ENCODE assay signal across 10 cellular contexts in genomic region chr6:3208775-3209113, GRCh38. TPM values are rescaled to one million over a fixed set of nuclear protein-coding genes. Genes with fewer than 3 reads are reported as not detected.
A peak's percentile ranks its signal among the peaks of the same experiment; 100 is the strongest.
DNase-seq lines count a peak whose midpoint lies in the region; ATAC-seq, FAIRE-seq and TF ChIP-seq lines count a peak whose summit lies in the region.
"Had no signal": no experiment of that assay in that cellular context is flagged by ENCODE, and none has a peak within 500 bp of the region (broad histone marks: within the 10 kb centered on the region; RNA-seq: fewer than 3 reads in every experiment).

No MANE protein-coding gene starts in this region.

- no peaks in the 10 kb centered on the region for H3K36me3 Mint-ChIP-seq in activated T-helper 17 cell treated with anti-CD3 and anti-CD28 coated beads, Interleukin-2, amount 50 U/mL, for 72 hours (ENCODE audit: low read depth)

- no peak overlapping the region; the same call in 1 of the 2 replicates for H3K9ac ChIP-seq in HepG2 (ENCODE audit: insufficient read depth, low read depth, low read length)
- H3K9ac ChIP-seq in iPS-15b (ENCODE audit: low read depth, low read length) = no peak overlapping the region
- no peak overlapping the region for H3K9ac ChIP-seq in Karpas-422 (ENCODE audit: low read length)

- intact Hi-C loops in HepG2 (cut with micrococcal nuclease; ENCODE audit: unreplicated experiment) (loop anchor here (2.0 to 5.0 kb wide), 3 partner anchors 14 to 46 kb away; no protein-coding TSS in a partner anchor), right lobe of liver (cut with DNase I) (no loop called here), vagina (cut with DNase I) (no loop called here), aorta (cut with DNase I) (loop anchor here (2.0 to 5.0 kb wide), 3 partner anchors 41 to 52 kb away; partner anchors contain the start of gene TUBB2A (in 1 of the 2))

- ATAC-seq in HepG2 (no peak), right lobe of liver (no peak), aorta (ENCODE audit: low FRiP score) (no peak), GM21723 (IDR thresholded peaks at IDR 0.05; ENCODE audit: unreplicated experiment) (no peak)
- ATAC-seq in activated T-helper 17 cell treated with anti-CD3 and anti-CD28 coated beads, Interleukin-2, amount 50 U/mL, for 72 hours (replicated peaks) = no peak

- H3K27me3 ChIP-seq in HepG2 (ENCODE audit: control insufficient read depth in 1 of 2, insufficient read depth in 2 of 2, low read length in 2 of 2) (peaks cover 9 to 65% of the 10 kb centered on the region in 2 experiments; a peak in 4 of 5 replicates), right lobe of liver (no peaks in the 10 kb centered on the region), iPS-15b (ENCODE audit: control insufficient read depth, insufficient read depth, low read length) (no peaks in the 10 kb centered on the region), vagina (no peaks in the 10 kb centered on the region), Karpas-422 (ENCODE audit: low read length) (no peaks in the 10 kb centered on the region), aorta (ENCODE audit: control insufficient read depth in 1 of 2, insufficient read depth in 2 of 2, low read length in 1 of 2) (no peaks in the 10 kb centered on the region)
- H3K27me3 ChIP-seq: colonic mucosa had no signal

- DNase-seq in HepG2 (ENCODE audit: low spot score) (no peak), right lobe of liver (no peak), vagina (ENCODE audit: extremely low spot score in 2 of 2) (no peak), Karpas-422 (no peak), aorta (no peak)

- no peak for FAIRE-seq in HepG2 (lab: Jason Lieb, UNC)

- in situ Hi-C loops in HepG2 (cut with HindIII; ENCODE audit: extremely low pct_ligation_motif_present, low pct_unique_long_range_greater_than_20kb) = no loop called here

- H3K4me1 Mint-ChIP-seq in activated T-helper 17 cell treated with anti-CD3 and anti-CD28 coated beads, Interleukin-2, amount 50 U/mL, for 72 hours = peaks cover 26% of the 10 kb centered on the region

- TF ChIP-seq RAD21 in HepG2 (CRISPR knock-in tag; IDR thresholded peaks at IDR 0.05) = no peak

- H4K20me1 ChIP-seq in HepG2 (ENCODE audit: insufficient read depth, low read length) (no peaks in the 10 kb centered on the region), Karpas-422 (ENCODE audit: insufficient read depth, low read depth, low read length) (no peaks in the 10 kb centered on the region)

- peaks cover 23% of the 10 kb centered on the region for H3K4me1 ChIP-seq in HepG2 (ENCODE audit: insufficient read depth, low read length)
- no peaks in the 10 kb centered on the region for H3K4me1 ChIP-seq in right lobe of liver
- H3K4me1 ChIP-seq in iPS-15b (ENCODE audit: control insufficient read depth, insufficient read depth, low read length) = peaks cover 15% of the 10 kb centered on the region
- H3K4me1 ChIP-seq in vagina = peaks cover 29% of the 10 kb centered on the region
- peaks cover 7% of the 10 kb centered on the region for H3K4me1 ChIP-seq in Karpas-422 (ENCODE audit: low read length)
- peaks cover 0 to 2% of the 10 kb centered on the region in 2 donors for H3K4me1 ChIP-seq in aorta (ENCODE audit: control insufficient read depth in 1 of 2, insufficient read depth in 2 of 2, low read length in 2 of 2)
- H3K4me1 ChIP-seq: colonic mucosa had no signal

- H3K4me2 ChIP-seq in HepG2 (ENCODE audit: low read depth, low read length) (peak overlapping the region; percentile 61), Karpas-422 (ENCODE audit: low read depth, low read length, poor library complexity, severe bottlenecking) (no peak overlapping the region)

- CTCF ChIA-PET in HepG2 (lab: Yijun Ruan, JAX; ENCODE audit: low intra/inter-chr PET ratio, low total read pairs) = no interaction called here

- no TSS peak for BruUV-seq in HepG2 (replicated peaks; lab: Mats Ljungman, UMichigan)

- H3K79me2 ChIP-seq in HepG2 (ENCODE audit: insufficient read depth, low read length) (no peaks in the 10 kb centered on the region), Karpas-422 (ENCODE audit: low read length) (no peaks in the 10 kb centered on the region)

- peak overlapping the region in 2 of 3 experiments; percentile 3 to 35; a peak in 4 of 6 replicates for H3K4me3 ChIP-seq in HepG2 (replicated peaks in 1 of 3; ENCODE audit: insufficient read depth in 1 of 3, low read depth in 2 of 3, low read length in 3 of 3)
- H3K4me3 ChIP-seq in right lobe of liver = no peak overlapping the region
- peak overlapping the region; percentile 19 for H3K4me3 ChIP-seq in iPS-15b (ENCODE audit: low read depth, low read length)
- H3K4me3 ChIP-seq in vagina = no peak overlapping the region
- H3K4me3 ChIP-seq in Karpas-422 (ENCODE audit: low read length) = no peak overlapping the region
- H3K4me3 ChIP-seq in aorta (ENCODE audit: low read length in 2 of 2) = no peak overlapping the region
- H3K4me3 ChIP-seq: colonic mucosa had no signal

- no peak for TF ChIP-seq POLR2A in HepG2 (IDR thresholded peaks at IDR 0.05; ENCODE audit: insufficient read depth in 1 of 2, low read depth in 2 of 2, low read length in 2 of 2)
- TF ChIP-seq POLR2A in right lobe of liver (IDR thresholded peaks at IDR 0.05) = no peak
- TF ChIP-seq POLR2A in vagina (IDR thresholded peaks at IDR 0.05) = no peak

- no peak overlapping the region for H3K27ac ChIP-seq in HepG2 (ENCODE audit: extremely low read length, insufficient read depth, low read length)
- H3K27ac ChIP-seq in right lobe of liver = no peak overlapping the region
- H3K27ac ChIP-seq in vagina = peak overlapping the region; percentile 75
- no peak overlapping the region for H3K27ac ChIP-seq in Karpas-422 (ENCODE audit: low read length)
- H3K27ac ChIP-seq in aorta (ENCODE audit: low read depth in 1 of 2, low read length in 2 of 2) = peak overlapping the region in 1 of 2 donors; percentile 21
- H3K27ac ChIP-seq: colonic mucosa had no signal

- peaks cover 5% of the 10 kb centered on the region for H3K9me3 Mint-ChIP-seq in activated T-helper 17 cell treated with anti-CD3 and anti-CD28 coated beads, Interleukin-2, amount 50 U/mL, for 72 hours

- no peak for TF ChIP-seq EP300 in HepG2 (IDR thresholded peaks at IDR 0.05; ENCODE audit: low read depth in 2 of 2, low read length in 2 of 2)
- no peak for TF ChIP-seq EP300 in HepG2 (CRISPR knock-in tag; IDR thresholded peaks at IDR 0.05; ENCODE audit: borderline replicate concordance)

- H3K27me3 Mint-ChIP-seq in activated T-helper 17 cell treated with anti-CD3 and anti-CD28 coated beads, Interleukin-2, amount 50 U/mL, for 72 hours = peaks cover 11% of the 10 kb centered on the region

- peak overlapping the region; percentile 72 for H3K27ac Mint-ChIP-seq in activated T-helper 17 cell treated with anti-CD3 and anti-CD28 coated beads, Interleukin-2, amount 50 U/mL, for 72 hours

- 32% methylated on average over 1 of the region's 1 CpG for WGBS in HepG2 (ENCODE audit: low lambda C conversion rate)
- WGBS in right lobe of liver (ENCODE audit: insufficient coverage, low coverage, low lambda C conversion rate, missing lambda C conversion rate) = 83% methylated on average over 1 of the region's 1 CpG
- 60 to 100% methylated on average over 1 of the region's 1 CpG for WGBS in aorta, 2 donors

- TF ChIP-seq CTCF in HepG2 (CRISPR knock-in tag; IDR thresholded peaks at IDR 0.05) (no peak), right lobe of liver (IDR thresholded peaks at IDR 0.05) (no peak), vagina (IDR thresholded peaks at IDR 0.05) (no peak)

- H3K4me3 Mint-ChIP-seq in activated T-helper 17 cell treated with anti-CD3 and anti-CD28 coated beads, Interleukin-2, amount 50 U/mL, for 72 hours = peak overlapping the region; percentile 67
- H3K4me3 Mint-ChIP-seq: neural crest cell had no signal

- no peaks in the 10 kb centered on the region for H3K9me2 ChIP-seq in Karpas-422 (replicated peaks; ENCODE audit: insufficient read depth, low read length)

- H3K9me3 ChIP-seq in HepG2 (ENCODE audit: low read length) = no peaks in the 10 kb centered on the region
- H3K9me3 ChIP-seq in right lobe of liver = no peaks in the 10 kb centered on the region
- H3K9me3 ChIP-seq in iPS-15b (ENCODE audit: control insufficient read depth, insufficient read depth, low read length) = no peaks in the 10 kb centered on the region
- H3K9me3 ChIP-seq in vagina = no peaks in the 10 kb centered on the region
- H3K9me3 ChIP-seq in Karpas-422 (ENCODE audit: low read length) = no peaks in the 10 kb centered on the region
- peaks cover 2% of the 10 kb centered on the region for H3K9me3 ChIP-seq in aorta (ENCODE audit: control insufficient read depth, low read length)
- H3K9me3 ChIP-seq: colonic mucosa had no signal

- H3K36me3 ChIP-seq in HepG2 (replicated peaks in 1 of 2; ENCODE audit: control insufficient read depth in 1 of 2, insufficient read depth in 2 of 2, low read length in 2 of 2) (no peaks in the 10 kb centered on the region), right lobe of liver (no peaks in the 10 kb centered on the region), iPS-15b (ENCODE audit: control insufficient read depth, insufficient read depth, low read length) (no peaks in the 10 kb centered on the region), vagina (no peaks in the 10 kb centered on the region), Karpas-422 (ENCODE audit: insufficient read depth, low read length) (no peaks in the 10 kb centered on the region), aorta (ENCODE audit: control insufficient read depth in 1 of 2, insufficient read depth in 2 of 2, low read length in 1 of 2) (no peaks in the 10 kb centered on the region)
- H3K36me3 ChIP-seq: colonic mucosa had no signal

- H2AFZ ChIP-seq in HepG2 (ENCODE audit: low read length) (no peak overlapping the region), Karpas-422 (ENCODE audit: low read length) (no peak overlapping the region)

- POLR2A ChIA-PET in HepG2 (lab: Yijun Ruan, JAX) = interaction anchor here (0.9 to 1.9 kb wide), 11 partner anchors 12 to 90 kb away, joined by 3 to 15 read pairs (median 7); partner anchors contain the start of genes BPHL, PSMG4 and TUBB2A

RNA-seq across cellular contexts. Expression of gene TUBB2B, which starts 18.7 kb away (rescaled TPM):
- 9.3 and 10.3 TPM in 2 replicates for total RNA-seq in HepG2 (2016; rRNA removed; fragmentation: Illumina TruSeq; extraction: Trizol)
- total RNA-seq in HepG2 (2016; cell fraction: cytosol; rRNA removed; fragmentation: Illumina TruSeq; extraction: Trizol; ENCODE audit: low read depth) = 4.4 and 4.7 TPM in 2 replicates
- 7.4 and 10.0 TPM in 2 replicates for total RNA-seq in HepG2 (2016; cell fraction: insoluble cytoplasmic fraction; rRNA removed; fragmentation: Illumina TruSeq; extraction: Trizol)
- total RNA-seq in HepG2 (2016; cell fraction: membrane; rRNA removed; fragmentation: Illumina TruSeq; extraction: Trizol) = 7.0 TPM in 2 replicates
- total RNA-seq in HepG2 (2016; cell fraction: nucleus; rRNA removed; fragmentation: Illumina TruSeq; extraction: Trizol) = 4.2 TPM in 2 replicates
- polyA plus RNA-seq in HepG2 (2011; rRNA removed) = 23.6 and 39.5 TPM in 2 replicates
- polyA plus RNA-seq in HepG2 (2011; cell fraction: cytosol; rRNA removed) = 33.6 and 35.1 TPM in 2 replicates
- polyA plus RNA-seq in HepG2 (2011; cell fraction: nucleus; rRNA removed) = 20.7 and 31.9 TPM in 2 replicates
- 18.7 and 50.4 TPM in 2 replicates for polyA plus RNA-seq in HepG2 (2012)
- polyA plus RNA-seq in HepG2 (2016; cell fraction: cytosol; fragmentation: Illumina TruSeq; extraction: Trizol; ENCODE audit: low read depth) = 3.0 and 3.6 TPM in 2 replicates
- 8.6 and 11.7 TPM in 2 replicates for polyA plus RNA-seq in HepG2 (2016; cell fraction: insoluble cytoplasmic fraction; fragmentation: Illumina TruSeq; extraction: Trizol; ENCODE audit: low read depth)
- polyA plus RNA-seq in HepG2 (2016; cell fraction: membrane; fragmentation: Illumina TruSeq; extraction: Trizol; ENCODE audit: low read depth) = 4.9 and 7.1 TPM in 2 replicates
- polyA plus RNA-seq in HepG2 (2016; cell fraction: nucleus; fragmentation: Illumina TruSeq; extraction: Trizol; ENCODE audit: insufficient read depth, low read depth) = 6.5 and 6.8 TPM in 2 replicates
- polyA minus RNA-seq in HepG2 (2011; rRNA and poly(A)+ RNA removed; ENCODE audit: low replicate concordance) = 39.5 TPM in 1 of 2 replicates, not detected in the other
- polyA minus RNA-seq in HepG2 (2011; cell fraction: cytosol; rRNA and poly(A)+ RNA removed) = 20.2 and 27.6 TPM in 2 replicates
- 4.5 and 11.2 TPM in 2 replicates for polyA minus RNA-seq in HepG2 (2011; cell fraction: nucleus; rRNA and poly(A)+ RNA removed)
- 1 to 10 TPM; 1.0 to 3.9 (median 2.5) TPM for total RNA-seq in right lobe of liver
- under 1 TPM in 1 of 2 donors, not detected in 1; 0.35 TPM for total RNA-seq in activated T-helper 17 cell treated with anti-CD3 and anti-CD28 coated beads, Interleukin-2, amount 50 U/mL, for 72 hours
- total RNA-seq in vagina = 6.9 TPM
- total RNA-seq in Karpas-422 (2014; rRNA removed; shearing (Covaris generic); ENCODE audit: low replicate concordance) = 0.34 TPM in 1 of 2 replicates, not detected in the other
- 1 to 10 TPM; 5.6 to 6.3 TPM for total RNA-seq in aorta
- polyA plus RNA-seq in aorta = 1 to 10 TPM; 2.8 to 4.3 TPM

RNA-seq across cellular contexts. Expression of gene PSMG4, which starts 50.0 kb away (rescaled TPM):
- total RNA-seq in HepG2 (2016; rRNA removed; fragmentation: Illumina TruSeq; extraction: Trizol) (24.5 and 32.8 TPM in 2 replicates), right lobe of liver (10 to 100 TPM in 5 of 6 experiments, 1 to 10 TPM in 1; 9.4 to 15.4 (median 11.0) TPM), vagina (25.0 TPM), aorta (10 to 100 TPM; 12.0 to 24.3 TPM)
- total RNA-seq in HepG2 (2016; cell fraction: cytosol; rRNA removed; fragmentation: Illumina TruSeq; extraction: Trizol; ENCODE audit: low read depth) = 43.3 and 56.1 TPM in 2 replicates
- 26.0 and 30.5 TPM in 2 replicates for total RNA-seq in HepG2 (2016; cell fraction: insoluble cytoplasmic fraction; rRNA removed; fragmentation: Illumina TruSeq; extraction: Trizol)
- 33.3 and 46.1 TPM in 2 replicates for total RNA-seq in HepG2 (2016; cell fraction: membrane; rRNA removed; fragmentation: Illumina TruSeq; extraction: Trizol)
- total RNA-seq in HepG2 (2016; cell fraction: nucleus; rRNA removed; fragmentation: Illumina TruSeq; extraction: Trizol) = 22.5 and 24.0 TPM in 2 replicates
- polyA plus RNA-seq in HepG2 (2011; rRNA removed) (28.5 and 32.8 TPM in 2 replicates), aorta (10 to 100 TPM; 27.7 to 38.2 TPM)
- polyA plus RNA-seq in HepG2 (2011; cell fraction: cytosol; rRNA removed) = 24.5 and 48.7 TPM in 2 replicates
- 39.7 and 47.3 TPM in 2 replicates for polyA plus RNA-seq in HepG2 (2011; cell fraction: nucleus; rRNA removed)
- polyA plus RNA-seq in HepG2 (2012) = 24.7 TPM in 2 replicates
- 40.0 and 56.6 TPM in 2 replicates for polyA plus RNA-seq in HepG2 (2016; cell fraction: cytosol; fragmentation: Illumina TruSeq; extraction: Trizol; ENCODE audit: low read depth)
- 25.9 and 30.2 TPM in 2 replicates for polyA plus RNA-seq in HepG2 (2016; cell fraction: insoluble cytoplasmic fraction; fragmentation: Illumina TruSeq; extraction: Trizol; ENCODE audit: low read depth)
- 27.5 and 37.6 TPM in 2 replicates for polyA plus RNA-seq in HepG2 (2016; cell fraction: membrane; fragmentation: Illumina TruSeq; extraction: Trizol; ENCODE audit: low read depth)
- polyA plus RNA-seq in HepG2 (2016; cell fraction: nucleus; fragmentation: Illumina TruSeq; extraction: Trizol; ENCODE audit: insufficient read depth, low read depth) = 36.5 and 39.2 TPM in 2 replicates
- 28.6 and 43.2 TPM in 2 replicates for polyA minus RNA-seq in HepG2 (2011; rRNA and poly(A)+ RNA removed; ENCODE audit: low replicate concordance)
- polyA minus RNA-seq in HepG2 (2011; cell fraction: cytosol; rRNA and poly(A)+ RNA removed) = 12.1 and 14.2 TPM in 2 replicates
- polyA minus RNA-seq in HepG2 (2011; cell fraction: nucleus; rRNA and poly(A)+ RNA removed) = 23.0 and 28.2 TPM in 2 replicates
- 10 to 100 TPM; 17.0 to 24.7 TPM for total RNA-seq in activated T-helper 17 cell treated with anti-CD3 and anti-CD28 coated beads, Interleukin-2, amount 50 U/mL, for 72 hours
- 42.3 and 90.4 TPM in 2 replicates for total RNA-seq in Karpas-422 (2014; rRNA removed; shearing (Covaris generic); ENCODE audit: low replicate concordance)

RNA-seq across cellular contexts. Expression of gene TUBB2A, which starts 51.4 kb away (rescaled TPM):
- 35.3 and 38.1 TPM in 2 replicates for total RNA-seq in HepG2 (2016; rRNA removed; fragmentation: Illumina TruSeq; extraction: Trizol)
- 10.1 and 10.3 TPM in 2 replicates for total RNA-seq in HepG2 (2016; cell fraction: cytosol; rRNA removed; fragmentation: Illumina TruSeq; extraction: Trizol; ENCODE audit: low read depth)
- total RNA-seq in HepG2 (2016; cell fraction: insoluble cytoplasmic fraction; rRNA removed; fragmentation: Illumina TruSeq; extraction: Trizol) = 32.8 and 36.3 TPM in 2 replicates
- total RNA-seq in HepG2 (2016; cell fraction: membrane; rRNA removed; fragmentation: Illumina TruSeq; extraction: Trizol) = 12.7 and 14.0 TPM in 2 replicates
- total RNA-seq in HepG2 (2016; cell fraction: nucleus; rRNA removed; fragmentation: Illumina TruSeq; extraction: Trizol) = 13.9 and 14.1 TPM in 2 replicates
- 106 and 178 TPM in 2 replicates for polyA plus RNA-seq in HepG2 (2011; rRNA removed)
- 118 and 142 TPM in 2 replicates for polyA plus RNA-seq in HepG2 (2011; cell fraction: cytosol; rRNA removed)
- 111 and 136 TPM in 2 replicates for polyA plus RNA-seq in HepG2 (2011; cell fraction: nucleus; rRNA removed)
- 89.5 and 170 TPM in 2 replicates for polyA plus RNA-seq in HepG2 (2012)
- polyA plus RNA-seq in HepG2 (2016; cell fraction: cytosol; fragmentation: Illumina TruSeq; extraction: Trizol; ENCODE audit: low read depth) = 7.8 and 9.2 TPM in 2 replicates
- 37.3 and 40.4 TPM in 2 replicates for polyA plus RNA-seq in HepG2 (2016; cell fraction: insoluble cytoplasmic fraction; fragmentation: Illumina TruSeq; extraction: Trizol; ENCODE audit: low read depth)
- polyA plus RNA-seq in HepG2 (2016; cell fraction: membrane; fragmentation: Illumina TruSeq; extraction: Trizol; ENCODE audit: low read depth) = 8.6 and 9.4 TPM in 2 replicates
- polyA plus RNA-seq in HepG2 (2016; cell fraction: nucleus; fragmentation: Illumina TruSeq; extraction: Trizol; ENCODE audit: insufficient read depth, low read depth) = 25.9 and 28.8 TPM in 2 replicates
- 14.5 and 150 TPM in 2 replicates for polyA minus RNA-seq in HepG2 (2011; rRNA and poly(A)+ RNA removed; ENCODE audit: low replicate concordance)
- polyA minus RNA-seq in HepG2 (2011; cell fraction: cytosol; rRNA and poly(A)+ RNA removed) = 76.6 and 136 TPM in 2 replicates
- 30.0 and 49.6 TPM in 2 replicates for polyA minus RNA-seq in HepG2 (2011; cell fraction: nucleus; rRNA and poly(A)+ RNA removed)
- 100 to 1,000 TPM in 2 of 6 experiments, 10 to 100 TPM in 4; 32.8 to 136 (median 83.8) TPM for total RNA-seq in right lobe of liver
- 1 to 10 TPM; 2.8 to 6.0 TPM for total RNA-seq in activated T-helper 17 cell treated with anti-CD3 and anti-CD28 coated beads, Interleukin-2, amount 50 U/mL, for 72 hours
- 72.7 TPM for total RNA-seq in vagina
- total RNA-seq in Karpas-422 (2014; rRNA removed; shearing (Covaris generic); ENCODE audit: low replicate concordance) = 0.51 TPM in 1 of 2 replicates, not detected in the other
- total RNA-seq in aorta = 10 to 100 TPM; 33.7 to 40.0 TPM
- polyA plus RNA-seq in aorta = 10 to 100 TPM; 16.9 to 39.4 TPM

Comparison
In these comparisons a context has a peak if more than half of its experiments do, and no peak if none do; other contexts are left out.
1. H3K4me3 ChIP-seq: peak in HepG2 (2 of 3) and iPS-15b (single experiment); none in right lobe of liver (0 of 3), vagina (0 of 2), Karpas-422 (single experiment) and aorta (0 of 2).
2. intact Hi-C loops: an anchor here in HepG2 (2.0 to 5.0 kb wide) and aorta (2.0 to 5.0 kb wide); none called in right lobe of liver and vagina.